ENCODE assay signal across 24 cellular contexts in genomic region chr20:35353646-35354045, GRCh38.
"Had no signal": no experiment of that assay in that cellular context is flagged by ENCODE, and none has a peak within 500 bp of the region (broad histone marks: within the 10 kb centered on the region; RNA-seq: fewer than 3 reads in every experiment).

No MANE protein-coding gene starts in this region.

- H3K79me2 ChIP-seq: parathyroid adenoma had no signal

- H3K27ac ChIP-seq: neural progenitor cell, ovary, parathyroid adenoma, psoas muscle, right lobe of liver, sigmoid colon, stomach, thoracic aorta, tibial artery, transverse colon, upper lobe of right lung, uterus had no signal

- H3K9ac ChIP-seq: neural progenitor cell, parathyroid adenoma had no signal

- H3K4me2 ChIP-seq: neural progenitor cell had no signal

- H3K9me3 ChIP-seq: ovary, psoas muscle, right lobe of liver, sigmoid colon, stomach, thoracic aorta, tibial artery, transverse colon, upper lobe of right lung, uterus had no signal

- H3K27me3 ChIP-seq: neural progenitor cell, ovary, right lobe of liver, sigmoid colon, stomach, tibial artery, transverse colon, upper lobe of right lung, uterus had no signal

- H3K36me3 ChIP-seq: neural progenitor cell, ovary, uterus had no signal

- H2AFZ ChIP-seq: neural progenitor cell, parathyroid adenoma had no signal

- H3K4me3 ChIP-seq: neural progenitor cell, ovary, psoas muscle, right lobe of liver, sigmoid colon, stomach, thoracic aorta, tibial artery, transverse colon, upper lobe of right lung, uterus had no signal

- DNase-seq: natural killer cell; occipital lobe; ovary; posterior cingulate gyrus; psoas muscle; right cardiac atrium; right lobe of liver; sigmoid colon; small intestine; stimulated activated CD4-positive, alpha-beta T cell treated with anti-CD3 and anti-CD28 coated beads, Interleukin-15, amount 100 ng/mL, for 24 hours; stimulated activated CD4-positive, alpha-beta T cell treated with anti-CD3 and anti-CD28 coated beads, Interleukin-2, amount 100 ng/mL, for 24 hours; stimulated activated CD4-positive, alpha-beta T cell treated with anti-CD3 and anti-CD28 coated beads, Interleukin-2, amount 100 ng/mL, for 48 hours; stimulated activated CD4-positive, alpha-beta T cell treated with anti-CD3 and anti-CD28 coated beads, Interleukin-4, amount 100 ng/mL, for 24 hours; stimulated activated naive B cell treated with anti-CD40 and anti-IgM and Interleukin-4, amounts not matched to agents 10 μg/mL and 1 μg/mL and 100 μg/mL, for 72 hours; stimulated activated naive CD4-positive, alpha-beta T cell treated with Interleukin-2 at 50 U/mL for 16 hours; stomach; tibial artery; transverse colon; upper lobe of right lung; uterus had no signal

- ATAC-seq: natural killer cell; psoas muscle; right cardiac atrium; right lobe of liver; stimulated activated effector memory CD8-positive, alpha-beta T cell treated with anti-CD3 and anti-CD28 coated beads, Interleukin-12 subunit alpha, Interleukin-12 subunit beta, amount 100 ng/mL, for 72 hours; stimulated activated naive B cell treated with anti-CD40 and anti-IgM and Interleukin-4, amounts not matched to agents 10 μg/mL and 1 μg/mL and 100 μg/mL, for 72 hours; upper lobe of right lung had no signal

- H3K4me1 ChIP-seq: neural progenitor cell, right lobe of liver, tibial artery, upper lobe of right lung, uterus had no signal
